19 cellular contexts compared by ENCODE assay signal in the genomic region with DNA sequence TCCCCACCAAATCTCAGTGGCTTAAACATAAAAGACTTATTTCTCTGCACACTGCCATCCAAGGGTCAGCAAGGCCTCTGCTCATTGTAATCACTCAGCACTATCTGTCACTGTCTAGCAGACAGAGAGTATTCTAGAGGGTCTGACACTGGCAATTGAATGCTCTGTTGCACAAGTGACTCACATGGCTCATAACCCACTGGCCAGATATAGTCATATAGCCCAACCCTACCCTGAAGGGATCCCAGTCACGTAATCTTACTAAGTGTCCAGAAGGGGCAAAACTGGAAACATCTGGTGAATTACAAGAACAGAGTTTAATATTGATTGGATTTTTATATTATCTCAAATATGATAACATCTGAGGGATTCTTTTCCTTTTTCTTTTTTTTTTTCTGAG.
"Had no signal": no experiment of that assay in that cellular context is flagged by ENCODE, and none has a peak within 500 bp of the region (broad histone marks: within the 10 kb centered on the region; RNA-seq: fewer than 3 reads in every experiment).

No MANE protein-coding gene starts in this region.

- H3K27ac ChIP-seq: prostate gland, right lobe of liver, suprapubic skin had no signal

- H3K27me3 Mint-ChIP-seq: central memory CD8-positive, alpha-beta T cell; effector memory CD8-positive, alpha-beta T cell; type B pancreatic cell had no signal

- H3K27me3 ChIP-seq: right lobe of liver, suprapubic skin had no signal

- H3K4me1 ChIP-seq: prostate gland, suprapubic skin had no signal

- H3K36me3 ChIP-seq: prostate gland, right lobe of liver, suprapubic skin had no signal

- H3K4me3 Mint-ChIP-seq: activated T-cell treated with anti-CD3 and anti-CD28 coated beads, Interleukin-2, amount 50 U/mL, for 72 hours; central memory CD8-positive, alpha-beta T cell; effector memory CD8-positive, alpha-beta T cell; natural killer cell; type B pancreatic cell had no signal

- H3K36me3 Mint-ChIP-seq: natural killer cell, type B pancreatic cell had no signal

- H3K9me3 ChIP-seq: prostate gland, right lobe of liver, suprapubic skin had no signal

- H3K4me1 Mint-ChIP-seq: central memory CD8-positive, alpha-beta T cell; natural killer cell had no signal

- DNase-seq: activated CD4-positive, alpha-beta T cell treated with anti-CD3 and anti-CD28 coated beads, Interleukin-2, amount 50 U/mL, for 4 hours; activated CD4-positive, CD25-positive, alpha-beta regulatory T cell; activated gamma-delta T cell treated with Interleukin-2 at 50 U/mL for 16 hours; activated T-cell treated with anti-CD3 and anti-CD28 coated beads, Interleukin-2, amount 50 U/mL, for 72 hours; cortex of kidney; effector memory CD8-positive, alpha-beta T cell; hypothalamus; left cardiac atrium; natural killer cell; nucleus accumbens; right lobe of liver; stimulated activated CD4-positive, alpha-beta T cell treated with anti-CD3 and anti-CD28 coated beads, Interleukin-2, amount 100 ng/mL, for 24 hours; stimulated activated naive CD4-positive, alpha-beta T cell treated with Interleukin-2 at 50 U/mL for 16 hours; T-helper 2 cell had no signal

- H3K4me3 ChIP-seq: lung, prostate gland, right lobe of liver, suprapubic skin had no signal

- H3K9me3 Mint-ChIP-seq: activated T-cell treated with anti-CD3 and anti-CD28 coated beads, Interleukin-2, amount 50 U/mL, for 72 hours; central memory CD8-positive, alpha-beta T cell; effector memory CD8-positive, alpha-beta T cell; natural killer cell; type B pancreatic cell had no signal

- H3K27ac Mint-ChIP-seq: activated T-cell treated with anti-CD3 and anti-CD28 coated beads, Interleukin-2, amount 50 U/mL, for 72 hours; effector memory CD8-positive, alpha-beta T cell; natural killer cell; type B pancreatic cell had no signal

- ATAC-seq: activated T-cell treated with anti-CD3 and anti-CD28 coated beads, Interleukin-2, amount 50 U/mL, for 72 hours; effector memory CD8-positive, alpha-beta T cell; left cardiac atrium; natural killer cell; right lobe of liver had no signal
